In the genomic region with DNA sequence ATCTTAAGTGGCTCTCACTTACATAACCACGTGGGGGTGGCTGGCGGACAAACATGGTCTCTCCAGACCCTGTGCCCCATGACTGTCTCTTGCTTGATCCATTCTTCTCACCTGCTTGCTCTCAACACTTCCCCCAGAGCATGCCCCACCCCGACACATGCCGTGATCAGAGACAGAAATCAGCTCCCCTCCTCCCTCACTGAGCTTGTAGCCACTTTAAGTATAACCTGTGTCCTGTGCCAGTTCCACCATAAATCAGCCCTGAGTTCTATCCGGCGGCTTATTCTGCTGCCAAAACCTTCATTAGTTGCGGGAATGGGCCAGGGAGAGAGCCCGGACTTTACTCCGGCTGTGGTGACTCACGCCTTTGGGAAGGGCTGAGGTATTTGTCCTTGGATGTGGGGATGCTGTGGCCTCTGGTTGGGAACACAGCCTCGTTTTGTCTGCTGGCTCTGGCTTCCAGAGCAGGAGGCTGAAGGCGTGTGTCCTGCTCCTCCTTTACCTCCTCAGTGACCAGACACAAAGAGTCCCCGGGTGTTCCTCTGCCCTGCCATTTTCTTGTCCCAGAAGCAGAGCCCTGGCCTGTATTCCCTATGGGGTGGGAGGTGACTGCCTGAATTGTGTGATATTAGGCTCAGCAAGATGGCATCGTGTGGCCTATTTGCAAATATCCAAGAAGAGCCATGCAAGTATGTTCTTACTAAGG, we compare ENCODE assay signal across 9 cellular contexts. TPM values are rescaled to one million over a fixed set of nuclear protein-coding genes. Genes with fewer than 3 reads are reported as not detected.
DNase-seq lines count a peak whose midpoint lies in the region; ATAC-seq and TF ChIP-seq lines count a peak whose summit lies in the region.
"Had no signal": no experiment of that assay in that cellular context is flagged by ENCODE, and none has a peak within 500 bp of the region (broad histone marks: within the 10 kb centered on the region; RNA-seq: fewer than 3 reads in every experiment).

No MANE protein-coding gene starts in this region.

- H3K4me1 Mint-ChIP-seq in Caco-2 (ENCODE audit: low read depth, unreplicated experiment): peaks cover 70% of the 10 kb centered on the region
- H3K4me1 Mint-ChIP-seq in stimulated activated effector memory CD8-positive, alpha-beta T cell treated with anti-CD3 and anti-CD28 coated beads, Interleukin-12 subunit alpha, Interleukin-12 subunit beta, amount 100 ng/mL, for 72 hours: peaks cover 2% of the 10 kb centered on the region

- H3K18ac ChIP-seq in trophoblast cell (ENCODE audit: low read length): no peak overlapping the region

- H3K36me3 Mint-ChIP-seq in Caco-2 (ENCODE audit: insufficient read depth, unreplicated experiment): peaks cover 33% of the 10 kb centered on the region
- H3K36me3 Mint-ChIP-seq in stimulated activated effector memory CD8-positive, alpha-beta T cell treated with anti-CD3 and anti-CD28 coated beads, Interleukin-12 subunit alpha, Interleukin-12 subunit beta, amount 100 ng/mL, for 72 hours: no peaks in the 10 kb centered on the region

- no peaks in the 10 kb centered on the region for H3K27me3 Mint-ChIP-seq in Caco-2 (ENCODE audit: insufficient read depth, unreplicated experiment)

- H2BK12ac ChIP-seq in trophoblast cell (ENCODE audit: low read length): peak overlapping the region; percentile 19

- no peak overlapping the region for H2AFZ ChIP-seq in trophoblast cell (ENCODE audit: insufficient read depth, low read length, poor library complexity)

- H3K27ac ChIP-seq in trophoblast cell (ENCODE audit: low read depth, low read length): no peak overlapping the region

- TF ChIP-seq CTCF in Caco-2 (IDR thresholded peaks at IDR 0.05; ENCODE audit: insufficient read depth in 1 of 2, low read depth in 1 of 2, low read length in 1 of 2, severe bottlenecking in 1 of 2, unreplicated experiment in 1 of 2) (no peak), foreskin fibroblast (IDR thresholded peaks at IDR 0.05; ENCODE audit: low read depth, low read length) (no peak)

- no peak overlapping the region for H2BK120ac ChIP-seq in trophoblast cell (ENCODE audit: insufficient read depth, low read length, poor library complexity)

- peak; percentile 94 to 98 for DNase-seq in Caco-2
- DNase-seq in RKO (ENCODE audit: low spot score): peak; percentile 45
- DNase-seq in foreskin fibroblast: peak; percentile 75 to 84
- DNase-seq in trophoblast cell: peak in 1 of 2 donors; percentile 32
- DNase-seq in globus pallidus (ENCODE audit: low spot score): no peak
- DNase-seq in stimulated activated effector memory CD8-positive, alpha-beta T cell treated with anti-CD3 and anti-CD28 coated beads, Interleukin-12 subunit alpha, Interleukin-12 subunit beta, amount 100 ng/mL, for 72 hours (ENCODE audit: low spot score in 2 of 2): no peak
- DNase-seq: GDM1 had no signal

- POLR2A ChIA-PET in Caco-2 (lab: Charles Lee): interaction anchor here (0.6 to 1.4 kb wide), 5 partner anchors 58 to 182 kb away, joined by 3 to 5 read pairs (median 4); a partner anchor contains a TSS

- no peak overlapping the region for H3K23ac ChIP-seq in trophoblast cell (ENCODE audit: low read length)

- no peak overlapping the region for H2BK5ac ChIP-seq in trophoblast cell (ENCODE audit: low read depth, low read length, poor library complexity)

- H3K9ac ChIP-seq in trophoblast cell (ENCODE audit: low read length): no peak overlapping the region

- intact Hi-C loops in Caco-2 (cut with micrococcal nuclease; ENCODE audit: unreplicated experiment): loop anchor here (2.0 kb wide), 1 partner anchor 20 kb away; a partner anchor contains a TSS

- ATAC-seq in GM18870 (IDR thresholded peaks at IDR 0.05; ENCODE audit: unreplicated experiment): no peak
- ATAC-seq in stimulated activated effector memory CD8-positive, alpha-beta T cell treated with anti-CD3 and anti-CD28 coated beads, Interleukin-12 subunit alpha, Interleukin-12 subunit beta, amount 100 ng/mL, for 72 hours: no peak
- no peak for ATAC-seq in GM19397 (IDR thresholded peaks at IDR 0.05; ENCODE audit: unreplicated experiment)

- H3K4ac ChIP-seq in trophoblast cell (ENCODE audit: low read depth, low read length): no peak overlapping the region

- CTCF ChIA-PET in Caco-2 (lab: Charles Lee): interaction anchor here (0.6 to 1.9 kb wide), 4 partner anchors 58 to 724 kb away, joined by 3 to 10 read pairs (median 6); no protein-coding TSS in a partner anchor

- peaks cover 2% of the 10 kb centered on the region for H3K79me1 ChIP-seq in trophoblast cell (ENCODE audit: low read length)

- no peaks in the 10 kb centered on the region for H3K9me3 Mint-ChIP-seq in Caco-2 (ENCODE audit: unreplicated experiment)
- no peaks in the 10 kb centered on the region for H3K9me3 Mint-ChIP-seq in stimulated activated effector memory CD8-positive, alpha-beta T cell treated with anti-CD3 and anti-CD28 coated beads, Interleukin-12 subunit alpha, Interleukin-12 subunit beta, amount 100 ng/mL, for 72 hours

- H3K36me3 ChIP-seq in Caco-2 (ENCODE audit: control insufficient read depth, insufficient read depth, low read length): peaks cover 1% of the 10 kb centered on the region; the same call in 1 of the 2 replicates
- H3K36me3 ChIP-seq in trophoblast cell (ENCODE audit: control insufficient read depth in 1 of 2, insufficient read depth in 2 of 2, low read length in 2 of 2): no peaks in the 10 kb centered on the region

- BruUV-seq in Caco-2 (replicated peaks; lab: Mats Ljungman, UMichigan): TSS peak; percentile 55

- H3K79me2 ChIP-seq in trophoblast cell (ENCODE audit: control insufficient read depth, insufficient read depth, low read length, poor library complexity): no peaks in the 10 kb centered on the region

- H3K27me3 ChIP-seq in Caco-2 (replicated peaks; ENCODE audit: control insufficient read depth, insufficient read depth, low read length) (no peaks in the 10 kb centered on the region), trophoblast cell (ENCODE audit: insufficient read depth, low read length) (no peaks in the 10 kb centered on the region)

- H3K4me2 ChIP-seq in trophoblast cell (ENCODE audit: low read length): peak overlapping the region; percentile 9

- no peak overlapping the region for H4K91ac ChIP-seq in trophoblast cell (ENCODE audit: low read depth, low read length)

- no CpG with 5 or more reads among the region's 14 CpGs for WGBS in trophoblast cell (ENCODE audit: extremely low coverage, insufficient coverage, insufficient read length)

- H3K4me1 ChIP-seq in Caco-2 (peaks cover 91% of the 10 kb centered on the region), trophoblast cell (ENCODE audit: control insufficient read depth in 1 of 2, insufficient read depth in 2 of 2, low read length in 2 of 2) (peaks cover 19 to 31% of the 10 kb centered on the region in 2 experiments)

- no peak overlapping the region for H3K14ac ChIP-seq in trophoblast cell (ENCODE audit: low read length)

- peak overlapping the region; percentile 96 for H3K27ac Mint-ChIP-seq in Caco-2 (ENCODE audit: unreplicated experiment)
- H3K27ac Mint-ChIP-seq in stimulated activated effector memory CD8-positive, alpha-beta T cell treated with anti-CD3 and anti-CD28 coated beads, Interleukin-12 subunit alpha, Interleukin-12 subunit beta, amount 100 ng/mL, for 72 hours: no peak overlapping the region

- H3K9me3 ChIP-seq in Caco-2 (no peaks in the 10 kb centered on the region), trophoblast cell (ENCODE audit: insufficient read depth, low read depth, low read length) (no peaks in the 10 kb centered on the region)

- H4K12ac ChIP-seq in trophoblast cell (ENCODE audit: low read depth, low read length): no peak overlapping the region

- peak overlapping the region; percentile 11 for H2AK5ac ChIP-seq in trophoblast cell (ENCODE audit: low read length)

- H4K8ac ChIP-seq in trophoblast cell (ENCODE audit: low read depth, low read length): no peak overlapping the region

- peak overlapping the region; percentile 77 for H3K4me3 Mint-ChIP-seq in Caco-2 (ENCODE audit: unreplicated experiment)
- H3K4me3 Mint-ChIP-seq in stimulated activated effector memory CD8-positive, alpha-beta T cell treated with anti-CD3 and anti-CD28 coated beads, Interleukin-12 subunit alpha, Interleukin-12 subunit beta, amount 100 ng/mL, for 72 hours: no peak overlapping the region

- H3K4me3 ChIP-seq in Caco-2 (ENCODE audit: low read depth, low read length): peak overlapping the region; percentile 38
- H3K4me3 ChIP-seq in foreskin fibroblast (ENCODE audit: low read depth in 1 of 2, low read length in 2 of 2): no peak overlapping the region
- H3K4me3 ChIP-seq in trophoblast cell (ENCODE audit: low read depth, low read length): no peak overlapping the region

RNA-seq across cellular contexts. Expression of a gene that starts 21.1 kb away (rescaled TPM):
- 113 and 114 TPM in 2 replicates for total RNA-seq in Caco-2 (2022)
- polyA plus RNA-seq in trophoblast cell (2013): 19.4 and 20.6 TPM in 2 replicates

RNA-seq across cellular contexts. Expression of a gene that starts 32.8 kb away (rescaled TPM):
- 284 and 287 TPM in 2 replicates for total RNA-seq in Caco-2 (2022)
- polyA plus RNA-seq in trophoblast cell (2013): 128 and 131 TPM in 2 replicates

RNA-seq across cellular contexts. Expression of a gene that starts 52.0 kb away (rescaled TPM):
- total RNA-seq in Caco-2 (2022): 39.3 and 45.6 TPM in 2 replicates
- polyA plus RNA-seq in trophoblast cell (2013): 0.04 and 0.07 TPM in 2 replicates

Comparison
In these comparisons a context has a peak if more than half of its experiments do, and no peak if none do; other contexts are left out.
1. DNase-seq: peak in Caco-2 (2 of 2), RKO (single experiment) and foreskin fibroblast (2 of 2); none in globus pallidus (single experiment) and stimulated activated effector memory CD8-positive, alpha-beta T cell treated with anti-CD3 and anti-CD28 coated beads, Interleukin-12 subunit alpha, Interleukin-12 subunit beta, amount 100 ng/mL, for 72 hours (0 of 2).